18 cellular contexts compared by ENCODE assay signal in the genomic region with DNA sequence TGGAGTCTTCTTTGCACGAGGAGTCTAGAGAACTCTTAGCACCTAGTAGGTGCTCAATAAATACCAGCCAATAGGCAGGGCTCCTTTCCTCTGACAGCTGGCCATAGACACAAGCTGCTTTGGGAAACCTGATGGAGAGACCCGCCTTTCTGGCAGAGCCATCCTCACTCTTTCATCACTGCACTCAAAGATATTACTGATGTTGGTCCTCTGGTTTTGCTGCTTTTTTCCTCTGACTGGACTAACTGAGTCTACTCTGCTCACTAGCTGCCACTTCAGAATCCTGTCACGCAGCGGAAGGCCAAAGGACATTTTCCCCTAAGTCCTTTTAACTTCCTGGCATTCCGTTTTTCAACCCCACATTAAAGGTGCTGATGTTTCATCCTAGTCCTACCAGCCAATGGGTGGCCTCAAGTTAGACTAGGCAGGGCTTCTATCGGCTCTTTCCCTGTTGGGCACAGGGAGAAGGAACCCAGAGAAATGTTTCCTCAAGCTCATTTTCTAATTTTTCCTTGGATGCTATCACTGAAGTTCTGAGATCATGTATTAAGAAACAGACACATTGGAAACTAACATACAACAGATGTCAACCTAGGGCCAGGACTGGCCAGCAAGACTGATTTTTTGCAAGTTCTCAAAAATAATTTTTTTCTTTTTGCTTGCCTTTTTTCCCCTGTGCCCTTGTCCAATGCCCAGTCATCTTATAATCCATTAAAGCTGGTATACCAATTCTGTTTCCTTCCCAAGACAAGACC.
DNase-seq lines count a peak whose midpoint lies in the region; ATAC-seq and TF ChIP-seq lines count a peak whose summit lies in the region.
"Had no signal": no experiment of that assay in that cellular context is flagged by ENCODE, and none has a peak within 500 bp of the region (broad histone marks: within the 10 kb centered on the region; RNA-seq: fewer than 3 reads in every experiment).

No MANE protein-coding gene starts in this region.

- H3K36me3 ChIP-seq in psoas muscle (ENCODE audit: insufficient read depth in 1 of 2, low read depth in 1 of 2): no peaks in the 10 kb centered on the region

- DNase-seq in NCI-H2171 treated with DMSO at 0.1 percent for 48 hours (lab: John Stamatoyannopoulos, UW) (peak; percentile 44), NCI-H2171 (lab: John Stamatoyannopoulos, UW) (no peak), Right ventricle myocardium superior (no peak), psoas muscle (no peak), germinal center (ENCODE audit: low spot score) (no peak), midbrain (lab: John Stamatoyannopoulos, UW) (no peak)
- DNase-seq: Calu3; CD4-positive, alpha-beta memory T cell; Kasumi-1; MM.1S; NCI-H1092 treated with DMSO at 0.1 percent for 48 hours; NCI-H2081 treated with DMSO at 0.1 percent for 48 hours; NCI-H2227 treated with DMSO at 0.1 percent for 48 hours had no signal

- H3K27ac ChIP-seq in psoas muscle: peak overlapping the region; percentile 6
- H3K27ac ChIP-seq: 22Rv1, HL-60 had no signal

- no peaks in the 10 kb centered on the region for H3K9me3 ChIP-seq in psoas muscle

- no peak for TF ChIP-seq CTCF in psoas muscle (IDR thresholded peaks at IDR 0.05)

- H3K4me3 ChIP-seq in psoas muscle: no peak overlapping the region
- H3K4me3 ChIP-seq: GM23338 had no signal

- ATAC-seq in Right ventricle myocardium superior (ENCODE audit: poor library complexity) (peak; percentile 70), psoas muscle (peak in 2 of 4 donors; percentile 23 to 49), HG03439 (IDR thresholded peaks at IDR 0.05; ENCODE audit: unreplicated experiment) (no peak), HG02852 (IDR thresholded peaks at IDR 0.05; ENCODE audit: unreplicated experiment) (no peak)

- peaks cover 37% of the 10 kb centered on the region for H3K4me1 ChIP-seq in psoas muscle

- WGBS in psoas muscle, 3 donors: 77 to 86% (median 81%) methylated on average over 6 of the region's 6 CpGs

- intact Hi-C loops in Right ventricle myocardium superior (cut with DNase I) (no loop called here), psoas muscle (cut with DNase I) (no loop called here)

- no peaks in the 10 kb centered on the region for H3K27me3 ChIP-seq in psoas muscle (ENCODE audit: insufficient read depth in 3 of 3, low read length in 2 of 3)
